Comparison of ENCODE assay signal across 6 cellular contexts in the genomic region with DNA sequence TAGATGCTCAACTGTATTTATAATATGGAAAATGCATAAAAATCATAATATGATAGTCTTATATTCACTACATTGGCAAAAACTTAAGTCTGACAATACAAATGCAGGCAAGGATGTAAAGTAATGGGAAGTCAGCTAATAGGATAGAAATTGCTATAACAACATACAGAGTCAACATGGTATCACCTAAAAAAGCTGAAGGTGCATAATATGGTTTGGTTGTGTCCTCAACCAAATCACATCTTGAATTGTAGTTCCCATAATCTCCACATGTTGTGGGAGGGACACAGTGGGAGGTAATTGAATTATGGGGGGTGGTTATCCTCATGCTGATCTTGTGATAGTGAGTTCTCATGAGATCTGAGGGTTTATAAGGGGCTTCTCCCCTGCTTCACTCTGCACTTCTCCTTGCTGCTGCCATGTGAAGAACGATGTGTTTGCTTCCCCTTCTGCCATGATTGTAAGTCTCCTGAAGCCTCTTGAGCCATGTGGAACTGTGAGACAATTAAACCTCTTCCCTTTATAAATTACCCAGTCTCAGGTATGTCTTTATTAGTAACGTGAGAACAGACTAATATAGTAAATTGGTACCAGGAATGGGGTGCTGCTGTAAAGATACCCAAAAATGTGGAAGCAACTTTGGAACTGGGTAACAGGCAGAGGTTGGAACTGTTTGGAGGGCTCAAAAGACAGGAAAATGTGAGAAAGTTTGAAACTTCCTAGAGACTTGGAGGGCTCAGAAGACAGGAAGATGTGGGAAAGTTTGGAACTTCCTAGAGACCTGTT. TPM values are rescaled to one million over a fixed set of nuclear protein-coding genes. Genes with fewer than 3 reads are reported as not detected.
DNase-seq lines count a peak whose midpoint lies in the region; ATAC-seq, FAIRE-seq and TF ChIP-seq lines count a peak whose summit lies in the region.
"Not testable (repeated sequence)": the region's sequence is repeated elsewhere in the genome, so short reads cannot be mapped to it uniquely, and the experiment has no call there.

No MANE protein-coding gene starts in this region.

- not testable (repeated sequence) for TF ChIP-seq EP300 in A549 (IDR thresholded peaks at IDR 0.05); K562 (IDR thresholded peaks at IDR 0.05; ENCODE audit: low read length); HepG2 (IDR thresholded peaks at IDR 0.05; ENCODE audit: low read depth in 2 of 2, low read length in 2 of 2); HepG2 (CRISPR knock-in tag; IDR thresholded peaks at IDR 0.05; ENCODE audit: borderline replicate concordance)

- not testable (repeated sequence) for TF ChIP-seq CTCF in A549 (IDR thresholded peaks at IDR 0.05); K562 (IDR thresholded peaks at IDR 0.05 in 2 of 3, conservative IDR thresholded peaks at IDR 0.05 in 1 of 3; ENCODE audit: insufficient read depth in 2 of 3, low read depth in 1 of 3, low read length in 3 of 3); HepG2 (CRISPR knock-in tag; IDR thresholded peaks at IDR 0.05)
- 0 out of 3 replicates have a peak, but pooled peaks have one; percentile 3 for TF ChIP-seq CTCF in GM12872 (IDR thresholded peaks at IDR 0.05; ENCODE audit: insufficient read depth, low read depth, low read length)

- intact Hi-C loops in K562 (cut with micrococcal nuclease); HepG2 (cut with micrococcal nuclease; ENCODE audit: unreplicated experiment): not testable (repeated sequence)

- not testable (repeated sequence) for H3K9me1 ChIP-seq in K562 (ENCODE audit: control insufficient read depth, insufficient read depth, low read length)

- BruUV-seq in K562 (replicated peaks; lab: Mats Ljungman, UMichigan); HepG2 (replicated peaks; lab: Mats Ljungman, UMichigan): not testable (repeated sequence)

- in situ Hi-C loops in K562 (cut with MboI); HepG2 (cut with HindIII; ENCODE audit: extremely low pct_ligation_motif_present, low pct_unique_long_range_greater_than_20kb): not testable (repeated sequence)

- H3K4me2 ChIP-seq in A549; K562 (ENCODE audit: insufficient read depth, low read length); HepG2 (ENCODE audit: low read depth, low read length): not testable (repeated sequence)

- POLR2A ChIA-PET in A549 (lab: Yijun Ruan, JAX); HepG2 (lab: Yijun Ruan, JAX): not testable (repeated sequence)
- POLR2A ChIA-PET in K562 (lab: Yijun Ruan, JAX), result interaction anchor here (1.1 kb wide), 1 partner anchor 11 kb away, joined by 6 read pairs; a partner anchor contains a TSS

- not testable (repeated sequence) for H3K27ac ChIP-seq in A549; K562 (ENCODE audit: extremely low read depth, low read depth, low read length); HepG2 (ENCODE audit: extremely low read length, insufficient read depth, low read length)

- FAIRE-seq in A549 (lab: Jason Lieb, UNC); K562 (lab: Jason Lieb, UNC); HepG2 (lab: Jason Lieb, UNC): not testable (repeated sequence)
- FAIRE-seq in GM12891 (lab: Jason Lieb, UNC), result peak; percentile 35

- H3K79me2 ChIP-seq in K562 (ENCODE audit: control insufficient read depth, insufficient read depth, low read length) (peaks cover 48% of the 10 kb centered on the region), HepG2 (ENCODE audit: insufficient read depth, low read length) (peaks cover 62% of the 10 kb centered on the region)

- H3K36me3 ChIP-seq in K562 (ENCODE audit: control insufficient read depth, insufficient read depth, low read length); HepG2 (replicated peaks in 1 of 2; ENCODE audit: control insufficient read depth in 1 of 2, insufficient read depth in 2 of 2, low read length in 2 of 2): not testable (repeated sequence)

- H2AFZ ChIP-seq in K562 (ENCODE audit: low read depth, low read length); HepG2 (ENCODE audit: low read length): not testable (repeated sequence)

- H3K9me3 ChIP-seq in A549, result peaks cover 27% of the 10 kb centered on the region
- peaks cover 19% of the 10 kb centered on the region for H3K9me3 ChIP-seq in K562 (replicated peaks; ENCODE audit: control insufficient read depth, insufficient read depth, low read depth, low read length)
- H3K9me3 ChIP-seq in HepG2 (ENCODE audit: low read length), result peaks cover 28% of the 10 kb centered on the region

- 82% methylated on average over 2 of the region's 2 CpGs for WGBS in A549 (ENCODE audit: missing lambda C conversion rate)
- WGBS in K562 (ENCODE audit: insufficient coverage, low coverage, missing lambda C conversion rate), result 75% methylated on average over 2 of the region's 2 CpGs
- WGBS in HepG2 (ENCODE audit: low lambda C conversion rate), result 96% methylated on average over 2 of the region's 2 CpGs

- not testable (repeated sequence) for ATAC-seq in A549, K562, HepG2

- not testable (repeated sequence) for H3K4me1 ChIP-seq in A549; K562 (replicated peaks in 1 of 2; ENCODE audit: control insufficient read depth in 2 of 2, insufficient read depth in 2 of 2, low read length in 2 of 2); HepG2 (ENCODE audit: insufficient read depth, low read length)

- H3K27me3 ChIP-seq in K562 (ENCODE audit: control insufficient read depth in 2 of 2, insufficient read depth in 2 of 2, low read length in 2 of 2); HepG2 (ENCODE audit: control insufficient read depth in 1 of 2, insufficient read depth in 2 of 2, low read length in 2 of 2): not testable (repeated sequence)

- TF ChIP-seq POLR2A in A549 (IDR thresholded peaks at IDR 0.05; ENCODE audit: low read length); GM12891 (IDR thresholded peaks at IDR 0.05; ENCODE audit: low read depth, low read length); K562 (conservative IDR thresholded peaks at IDR 0.05); HepG2 (IDR thresholded peaks at IDR 0.05; ENCODE audit: insufficient read depth in 1 of 2, low read depth in 2 of 2, low read length in 2 of 2): not testable (repeated sequence)

- H4K20me1 ChIP-seq in K562 (replicated peaks; ENCODE audit: control insufficient read depth, insufficient read depth, low read length); HepG2 (ENCODE audit: insufficient read depth, low read length): not testable (repeated sequence)

- not testable (repeated sequence) for TF ChIP-seq RAD21 in A549 (conservative IDR thresholded peaks at IDR 0.05 in 1 of 2, IDR thresholded peaks at IDR 0.05 in 1 of 2); K562 (CRISPR knock-in tag; conservative IDR thresholded peaks at IDR 0.05 in 1 of 2, IDR thresholded peaks at IDR 0.05 in 1 of 2); HepG2 (CRISPR knock-in tag; IDR thresholded peaks at IDR 0.05)

- not testable (repeated sequence) for H3K4me3 ChIP-seq in A549; K562; HepG2 (replicated peaks in 1 of 3; ENCODE audit: insufficient read depth in 1 of 3, low read depth in 2 of 3, low read length in 3 of 3)

- DNase-seq in A549 (ENCODE audit: low read depth in 1 of 2, low spot score in 1 of 2); GM12891 (ENCODE audit: insufficient read length, low spot score); K562 (ENCODE audit: extremely low read depth in 1 of 4, low spot score in 3 of 4); HepG2 (ENCODE audit: low spot score): not testable (repeated sequence)
- peak; percentile 25 for DNase-seq in NCI-H82 (lab: John Stamatoyannopoulos, UW)

- CTCF ChIA-PET in A549 (lab: Yijun Ruan, JAX), result interaction anchor here (1.5 to 1.8 kb wide), 2 partner anchors 264 to 448 kb away, joined by 3 read pairs; no protein-coding TSS in a partner anchor
- CTCF ChIA-PET in K562 (lab: Yijun Ruan, JAX; ENCODE audit: low intra/inter-chr PET ratio); HepG2 (lab: Yijun Ruan, JAX; ENCODE audit: low intra/inter-chr PET ratio, low total read pairs): not testable (repeated sequence)

- not testable (repeated sequence) for H3K9ac ChIP-seq in K562 (ENCODE audit: insufficient read depth in 1 of 2, low read depth in 2 of 2, low read length in 2 of 2); HepG2 (ENCODE audit: insufficient read depth, low read depth, low read length)

RNA-seq across cellular contexts. Expression of a gene that starts 10.9 kb away (rescaled TPM):
- polyA plus RNA-seq in A549 (2011; rRNA removed) (44.4 and 58.3 TPM in 2 replicates), A549 (2017; fragmentation: RNase III; extraction: RNeasy Plus Mini Kit Qiagen cat#74134 plus additional on column Dnase treatment) (21.1 to 24.0 TPM (median 21.8 TPM) in 3 replicates), K562 (2011; rRNA removed) (26.5 and 40.8 TPM in 2 replicates), K562 (2014; fragmentation: Illumina TruSeq; extraction: Trizol) (28.6 and 35.1 TPM in 2 replicates), K562 (2014; fragmentation: Nextera tagmentation; extraction: Ambion mirVana) (10 to 100 TPM; 12.9 to 16.7 TPM), K562 (2014; rRNA removed) (15.8 and 20.5 TPM in 2 replicates), HepG2 (2011; rRNA removed) (9.9 and 18.6 TPM in 2 replicates)
- 7.3 and 8.6 TPM in 2 replicates for polyA plus RNA-seq in A549 (2012; cell fraction: cytosol; rRNA removed)
- 4.3 and 6.3 TPM in 2 replicates for polyA plus RNA-seq in A549 (2012; cell fraction: nucleus; rRNA removed)
- polyA minus RNA-seq in A549 (2011; rRNA and poly(A)+ RNA removed), result 22.6 and 23.1 TPM in 2 replicates
- polyA plus RNA-seq in GM12891 (2012; ENCODE audit: low read depth, missing spikeins), result 35.0 TPM
- total RNA-seq in K562 (2011; cell fraction: chromatin; rRNA removed; ENCODE audit: low replicate concordance), result 15.1 and 51.6 TPM in 2 replicates
- 13.4 and 13.7 TPM in 2 replicates for total RNA-seq in K562 (2011; cell fraction: nucleolus; rRNA removed)
- 23.2 and 47.9 TPM in 2 replicates for total RNA-seq in K562 (2011; cell fraction: nucleoplasm; rRNA removed)
- total RNA-seq in K562 (2014; rRNA removed) (14.9 and 16.4 TPM in 2 replicates), K562 (2014; rRNA removed; fragmentation: Illumina TruSeq; extraction: Trizol) (52.6 and 55.3 TPM in 2 replicates), K562 (2015; rRNA removed; fragmentation: Illumina TruSeq; extraction: Trizol) (33.7 TPM in 2 replicates), K562 (2021) (30.7 and 35.1 TPM in 2 replicates), HepG2 (2016; rRNA removed; fragmentation: Illumina TruSeq; extraction: Trizol) (68.2 and 89.8 TPM in 2 replicates)
- 4.5 and 8.4 TPM in 2 replicates for polyA plus RNA-seq in K562 (2011; cell fraction: cytosol; rRNA removed)
- polyA plus RNA-seq in K562 (2011; cell fraction: nucleus; rRNA removed), result 7.5 and 9.4 TPM in 2 replicates
- 12.8 and 19.0 TPM in 2 replicates for polyA plus RNA-seq in K562 (2012)
- polyA minus RNA-seq in K562 (2011; rRNA and poly(A)+ RNA removed), result 32.4 and 38.1 TPM in 2 replicates
- 13.1 and 14.6 TPM in 2 replicates for polyA minus RNA-seq in K562 (2011; cell fraction: cytosol; rRNA and poly(A)+ RNA removed)
- polyA minus RNA-seq in K562 (2011; cell fraction: nucleus; rRNA and poly(A)+ RNA removed), result 7.0 and 12.4 TPM in 2 replicates
- total RNA-seq in HepG2 (2016; cell fraction: cytosol; rRNA removed; fragmentation: Illumina TruSeq; extraction: Trizol; ENCODE audit: low read depth), result 58.1 and 65.6 TPM in 2 replicates
- 68.4 and 92.8 TPM in 2 replicates for total RNA-seq in HepG2 (2016; cell fraction: insoluble cytoplasmic fraction; rRNA removed; fragmentation: Illumina TruSeq; extraction: Trizol)
- 43.4 and 53.8 TPM in 2 replicates for total RNA-seq in HepG2 (2016; cell fraction: membrane; rRNA removed; fragmentation: Illumina TruSeq; extraction: Trizol)
- 39.4 and 45.4 TPM in 2 replicates for total RNA-seq in HepG2 (2016; cell fraction: nucleus; rRNA removed; fragmentation: Illumina TruSeq; extraction: Trizol)
- 6.5 and 8.9 TPM in 2 replicates for polyA plus RNA-seq in HepG2 (2011; cell fraction: cytosol; rRNA removed)
- 7.2 and 8.0 TPM in 2 replicates for polyA plus RNA-seq in HepG2 (2011; cell fraction: nucleus; rRNA removed)
- polyA plus RNA-seq in HepG2 (2012), result 10.5 and 21.7 TPM in 2 replicates
- 14.6 and 19.9 TPM in 2 replicates for polyA plus RNA-seq in HepG2 (2016; cell fraction: cytosol; fragmentation: Illumina TruSeq; extraction: Trizol; ENCODE audit: low read depth)
- 57.8 and 61.8 TPM in 2 replicates for polyA plus RNA-seq in HepG2 (2016; cell fraction: insoluble cytoplasmic fraction; fragmentation: Illumina TruSeq; extraction: Trizol; ENCODE audit: low read depth)
- 29.4 and 30.5 TPM in 2 replicates for polyA plus RNA-seq in HepG2 (2016; cell fraction: membrane; fragmentation: Illumina TruSeq; extraction: Trizol; ENCODE audit: low read depth)
- 50.6 and 52.1 TPM in 2 replicates for polyA plus RNA-seq in HepG2 (2016; cell fraction: nucleus; fragmentation: Illumina TruSeq; extraction: Trizol; ENCODE audit: insufficient read depth, low read depth)
- polyA minus RNA-seq in HepG2 (2011; rRNA and poly(A)+ RNA removed; ENCODE audit: low replicate concordance), result 12.2 and 23.7 TPM in 2 replicates
- polyA minus RNA-seq in HepG2 (2011; cell fraction: cytosol; rRNA and poly(A)+ RNA removed), result 16.2 and 17.8 TPM in 2 replicates
- polyA minus RNA-seq in HepG2 (2011; cell fraction: nucleus; rRNA and poly(A)+ RNA removed), result 30.9 and 35.8 TPM in 2 replicates

RNA-seq across cellular contexts. Expression of a gene that starts 11.1 kb away (rescaled TPM):
- polyA plus RNA-seq in A549 (2011; rRNA removed), result 23.9 and 26.9 TPM in 2 replicates
- 3.3 and 4.0 TPM in 2 replicates for polyA plus RNA-seq in A549 (2012; cell fraction: cytosol; rRNA removed)
- 2.7 and 4.3 TPM in 2 replicates for polyA plus RNA-seq in A549 (2012; cell fraction: nucleus; rRNA removed)
- 11.5 to 12.6 TPM (median 12.6 TPM) in 3 replicates for polyA plus RNA-seq in A549 (2017; fragmentation: RNase III; extraction: RNeasy Plus Mini Kit Qiagen cat#74134 plus additional on column Dnase treatment)
- 17.1 and 19.0 TPM in 2 replicates for polyA minus RNA-seq in A549 (2011; rRNA and poly(A)+ RNA removed)
- polyA plus RNA-seq in GM12891 (2012; ENCODE audit: low read depth, missing spikeins), result 8.4 TPM
- total RNA-seq in K562 (2011; cell fraction: chromatin; rRNA removed; ENCODE audit: low replicate concordance), result 30.0 and 91.6 TPM in 2 replicates
- total RNA-seq in K562 (2011; cell fraction: nucleolus; rRNA removed), result 15.2 and 20.3 TPM in 2 replicates
- 39.7 and 61.7 TPM in 2 replicates for total RNA-seq in K562 (2011; cell fraction: nucleoplasm; rRNA removed)
- total RNA-seq in K562 (2014; rRNA removed), result 20.8 and 22.7 TPM in 2 replicates
- total RNA-seq in K562 (2014; rRNA removed; fragmentation: Illumina TruSeq; extraction: Trizol), result 38.5 and 40.5 TPM in 2 replicates
- total RNA-seq in K562 (2015; rRNA removed; fragmentation: Illumina TruSeq; extraction: Trizol), result 29.5 and 34.4 TPM in 2 replicates
- 29.3 TPM in 2 replicates for total RNA-seq in K562 (2021)
- polyA plus RNA-seq in K562 (2011; rRNA removed), result 29.1 and 32.8 TPM in 2 replicates
- polyA plus RNA-seq in K562 (2011; cell fraction: cytosol; rRNA removed), result 7.2 and 12.3 TPM in 2 replicates
- polyA plus RNA-seq in K562 (2011; cell fraction: nucleus; rRNA removed), result 32.5 and 37.7 TPM in 2 replicates
- 11.9 and 14.3 TPM in 2 replicates for polyA plus RNA-seq in K562 (2012)
- 23.3 and 27.1 TPM in 2 replicates for polyA plus RNA-seq in K562 (2014; fragmentation: Illumina TruSeq; extraction: Trizol)
- polyA plus RNA-seq in K562 (2014; fragmentation: Nextera tagmentation; extraction: Ambion mirVana), result 10 to 100 TPM; 10.0 to 12.0 TPM
- polyA plus RNA-seq in K562 (2014; rRNA removed), result 15.6 and 19.7 TPM in 2 replicates
- polyA minus RNA-seq in K562 (2011; rRNA and poly(A)+ RNA removed), result 63.6 and 64.5 TPM in 2 replicates
- polyA minus RNA-seq in K562 (2011; cell fraction: cytosol; rRNA and poly(A)+ RNA removed), result 19.1 and 24.4 TPM in 2 replicates
- 34.2 and 61.5 TPM in 2 replicates for polyA minus RNA-seq in K562 (2011; cell fraction: nucleus; rRNA and poly(A)+ RNA removed)
- 30.0 and 35.3 TPM in 2 replicates for total RNA-seq in HepG2 (2016; rRNA removed; fragmentation: Illumina TruSeq; extraction: Trizol)
- total RNA-seq in HepG2 (2016; cell fraction: cytosol; rRNA removed; fragmentation: Illumina TruSeq; extraction: Trizol; ENCODE audit: low read depth), result 26.5 and 32.7 TPM in 2 replicates
- 30.5 and 35.1 TPM in 2 replicates for total RNA-seq in HepG2 (2016; cell fraction: insoluble cytoplasmic fraction; rRNA removed; fragmentation: Illumina TruSeq; extraction: Trizol)
- 21.8 and 25.2 TPM in 2 replicates for total RNA-seq in HepG2 (2016; cell fraction: membrane; rRNA removed; fragmentation: Illumina TruSeq; extraction: Trizol)
- 44.6 and 46.6 TPM in 2 replicates for total RNA-seq in HepG2 (2016; cell fraction: nucleus; rRNA removed; fragmentation: Illumina TruSeq; extraction: Trizol)
- 13.7 and 13.8 TPM in 2 replicates for polyA plus RNA-seq in HepG2 (2011; rRNA removed)
- 5.4 and 7.3 TPM in 2 replicates for polyA plus RNA-seq in HepG2 (2011; cell fraction: cytosol; rRNA removed)
- 14.2 and 21.4 TPM in 2 replicates for polyA plus RNA-seq in HepG2 (2011; cell fraction: nucleus; rRNA removed)
- 12.1 and 13.8 TPM in 2 replicates for polyA plus RNA-seq in HepG2 (2012)
- polyA plus RNA-seq in HepG2 (2016; cell fraction: cytosol; fragmentation: Illumina TruSeq; extraction: Trizol; ENCODE audit: low read depth), result 2.4 and 2.6 TPM in 2 replicates
- 23.4 and 23.9 TPM in 2 replicates for polyA plus RNA-seq in HepG2 (2016; cell fraction: insoluble cytoplasmic fraction; fragmentation: Illumina TruSeq; extraction: Trizol; ENCODE audit: low read depth)
- 6.3 and 7.2 TPM in 2 replicates for polyA plus RNA-seq in HepG2 (2016; cell fraction: membrane; fragmentation: Illumina TruSeq; extraction: Trizol; ENCODE audit: low read depth)
- 43.8 and 46.2 TPM in 2 replicates for polyA plus RNA-seq in HepG2 (2016; cell fraction: nucleus; fragmentation: Illumina TruSeq; extraction: Trizol; ENCODE audit: insufficient read depth, low read depth)
- polyA minus RNA-seq in HepG2 (2011; rRNA and poly(A)+ RNA removed; ENCODE audit: low replicate concordance), result 5.9 and 15.8 TPM in 2 replicates
- polyA minus RNA-seq in HepG2 (2011; cell fraction: cytosol; rRNA and poly(A)+ RNA removed), result 14.3 and 20.7 TPM in 2 replicates
- polyA minus RNA-seq in HepG2 (2011; cell fraction: nucleus; rRNA and poly(A)+ RNA removed), result 64.5 and 78.1 TPM in 2 replicates
